In the genomic region with DNA sequence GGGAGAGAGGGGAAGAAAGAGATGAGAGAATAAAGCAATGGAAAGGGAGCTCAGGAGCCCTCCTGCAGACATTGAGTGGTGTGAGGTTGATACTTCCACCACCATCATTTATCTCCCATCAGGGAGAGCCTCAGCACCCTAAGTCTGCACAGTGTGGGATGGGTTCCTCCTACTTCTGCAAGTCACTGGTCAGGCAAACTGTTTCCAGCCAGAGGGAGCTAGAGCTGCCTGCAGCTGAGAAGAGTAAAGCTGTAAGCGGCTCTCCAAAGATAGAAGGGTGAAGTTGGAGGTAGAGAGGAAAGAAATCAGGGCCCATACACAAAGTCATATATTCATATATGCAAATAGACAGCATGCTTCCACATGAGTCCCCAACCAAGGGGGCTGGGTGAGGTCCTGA, we compare ENCODE assay signal across 1 cellular context.
TF ChIP-seq lines count a peak whose summit lies in the region.

No MANE protein-coding gene starts in this region.

TF ChIP-seq in GM23338, 12 proteins besides CTCF, POLR2A, EP300 and RAD21 (continued from another document):
- TF ChIP-seq, protein P1, sequence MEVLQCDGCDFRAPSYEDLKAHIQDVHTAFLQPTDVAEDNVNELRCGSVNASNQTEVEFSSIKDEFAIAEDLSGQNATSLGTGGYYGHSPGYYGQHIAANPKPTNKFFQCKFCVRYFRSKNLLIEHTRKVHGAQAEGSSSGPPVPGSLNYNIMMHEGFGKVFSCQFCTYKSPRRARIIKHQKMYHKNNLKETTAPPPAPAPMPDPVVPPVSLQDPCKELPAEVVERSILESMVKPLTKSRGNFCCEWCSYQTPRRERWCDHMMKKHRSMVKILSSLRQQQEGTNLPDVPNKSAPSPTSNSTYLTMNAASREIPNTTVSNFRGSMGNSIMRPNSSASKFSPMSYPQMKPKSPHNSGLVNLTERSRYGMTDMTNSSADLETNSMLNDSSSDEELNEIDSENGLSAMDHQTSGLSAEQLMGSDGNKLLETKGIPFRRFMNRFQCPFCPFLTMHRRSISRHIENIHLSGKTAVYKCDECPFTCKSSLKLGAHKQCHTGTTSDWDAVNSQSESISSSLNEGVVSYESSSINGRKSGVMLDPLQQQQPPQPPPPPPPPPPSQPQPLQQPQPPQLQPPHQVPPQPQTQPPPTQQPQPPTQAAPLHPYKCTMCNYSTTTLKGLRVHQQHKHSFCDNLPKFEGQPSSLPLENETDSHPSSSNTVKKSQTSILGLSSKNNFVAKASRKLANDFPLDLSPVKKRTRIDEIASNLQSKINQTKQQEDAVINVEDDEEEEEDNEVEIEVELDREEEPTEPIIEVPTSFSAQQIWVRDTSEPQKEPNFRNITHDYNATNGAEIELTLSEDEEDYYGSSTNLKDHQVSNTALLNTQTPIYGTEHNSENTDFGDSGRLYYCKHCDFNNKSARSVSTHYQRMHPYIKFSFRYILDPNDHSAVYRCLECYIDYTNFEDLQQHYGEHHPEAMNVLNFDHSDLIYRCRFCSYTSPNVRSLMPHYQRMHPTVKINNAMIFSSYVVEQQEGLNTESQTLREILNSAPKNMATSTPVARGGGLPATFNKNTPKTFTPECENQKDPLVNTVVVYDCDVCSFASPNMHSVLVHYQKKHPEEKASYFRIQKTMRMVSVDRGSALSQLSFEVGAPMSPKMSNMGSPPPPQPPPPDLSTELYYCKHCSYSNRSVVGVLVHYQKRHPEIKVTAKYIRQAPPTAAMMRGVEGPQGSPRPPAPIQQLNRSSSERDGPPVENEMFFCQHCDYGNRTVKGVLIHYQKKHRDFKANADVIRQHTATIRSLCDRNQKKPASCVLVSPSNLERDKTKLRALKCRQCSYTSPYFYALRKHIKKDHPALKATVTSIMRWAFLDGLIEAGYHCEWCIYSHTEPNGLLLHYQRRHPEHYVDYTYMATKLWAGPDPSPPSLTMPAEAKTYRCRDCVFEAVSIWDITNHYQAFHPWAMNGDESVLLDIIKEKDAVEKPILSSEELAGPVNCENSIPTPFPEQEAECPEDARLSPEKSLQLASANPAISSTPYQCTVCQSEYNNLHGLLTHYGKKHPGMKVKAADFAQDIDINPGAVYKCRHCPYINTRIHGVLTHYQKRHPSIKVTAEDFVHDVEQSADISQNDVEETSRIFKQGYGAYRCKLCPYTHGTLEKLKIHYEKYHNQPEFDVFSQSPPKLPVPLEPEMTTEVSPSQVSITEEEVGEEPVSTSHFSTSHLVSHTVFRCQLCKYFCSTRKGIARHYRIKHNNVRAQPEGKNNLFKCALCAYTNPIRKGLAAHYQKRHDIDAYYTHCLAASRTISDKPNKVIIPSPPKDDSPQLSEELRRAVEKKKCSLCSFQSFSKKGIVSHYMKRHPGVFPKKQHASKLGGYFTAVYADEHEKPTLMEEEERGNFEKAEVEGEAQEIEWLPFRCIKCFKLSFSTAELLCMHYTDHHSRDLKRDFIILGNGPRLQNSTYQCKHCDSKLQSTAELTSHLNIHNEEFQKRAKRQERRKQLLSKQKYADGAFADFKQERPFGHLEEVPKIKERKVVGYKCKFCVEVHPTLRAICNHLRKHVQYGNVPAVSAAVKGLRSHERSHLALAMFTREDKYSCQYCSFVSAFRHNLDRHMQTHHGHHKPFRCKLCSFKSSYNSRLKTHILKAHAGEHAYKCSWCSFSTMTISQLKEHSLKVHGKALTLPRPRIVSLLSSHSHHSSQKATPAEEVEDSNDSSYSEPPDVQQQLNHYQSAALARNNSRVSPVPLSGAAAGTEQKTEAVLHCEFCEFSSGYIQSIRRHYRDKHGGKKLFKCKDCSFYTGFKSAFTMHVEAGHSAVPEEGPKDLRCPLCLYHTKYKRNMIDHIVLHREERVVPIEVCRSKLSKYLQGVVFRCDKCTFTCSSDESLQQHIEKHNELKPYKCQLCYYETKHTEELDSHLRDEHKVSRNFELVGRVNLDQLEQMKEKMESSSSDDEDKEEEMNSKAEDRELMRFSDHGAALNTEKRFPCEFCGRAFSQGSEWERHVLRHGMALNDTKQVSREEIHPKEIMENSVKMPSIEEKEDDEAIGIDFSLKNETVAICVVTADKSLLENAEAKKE (CRISPR knock-in tag; IDR thresholded peaks at IDR 0.05): no peak
- TF ChIP-seq CREB1 (CRISPR knock-in tag; IDR thresholded peaks at IDR 0.05; ENCODE audit: low read depth) (no peak), ZNF114 (CRISPR knock-in tag; IDR thresholded peaks at IDR 0.05) (no peak)
